10 cellular contexts compared by ENCODE assay signal in the genomic region with DNA sequence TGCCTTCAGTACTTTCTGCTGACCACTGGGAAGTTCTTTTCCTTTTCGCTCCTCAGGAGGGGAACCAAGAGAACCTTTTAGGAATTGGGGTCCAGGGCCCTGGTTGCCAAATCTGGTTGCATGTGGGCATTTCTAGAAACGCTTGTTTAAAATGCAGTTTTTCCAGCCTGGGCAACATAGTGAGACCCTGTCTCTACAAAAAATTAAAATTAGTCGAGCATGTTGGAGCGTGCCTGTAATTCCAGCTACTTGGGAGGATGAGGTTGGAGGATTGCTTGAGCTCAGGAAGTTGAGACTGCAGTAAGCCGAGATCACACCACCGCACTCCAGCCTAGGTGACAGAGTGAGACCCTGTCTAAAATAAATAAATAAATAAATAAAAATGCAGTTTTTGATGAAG. TPM values are rescaled to one million over a fixed set of nuclear protein-coding genes. Genes with fewer than 3 reads are reported as not detected.
DNase-seq lines count a peak whose midpoint lies in the region; ATAC-seq and TF ChIP-seq lines count a peak whose summit lies in the region.
"Had no signal": no experiment of that assay in that cellular context is flagged by ENCODE, and none has a peak within 500 bp of the region (broad histone marks: within the 10 kb centered on the region; RNA-seq: fewer than 3 reads in every experiment).

No MANE protein-coding gene starts in this region.

- intact Hi-C loops in Caco-2 (cut with micrococcal nuclease; ENCODE audit: unreplicated experiment) (no loop called here), colonic mucosa (cut with DNase I) (loop anchor here (5.0 kb wide), 1 partner anchor 45 kb away; a partner anchor contains a TSS), prostate gland (cut with DNase I) (loop anchor here (5.0 kb wide), 1 partner anchor 50 kb away; no protein-coding TSS in a partner anchor)

- CTCF ChIA-PET in Caco-2 (lab: Charles Lee): interaction anchor here (0.7 to 7.0 kb wide), 13 partner anchors 13 to 659 kb away, joined by 3 to 219 read pairs (median 8); a partner anchor contains a TSS

- H3K27ac Mint-ChIP-seq in Caco-2 (ENCODE audit: unreplicated experiment) (peak overlapping the region; percentile 75), nephron progenitor cell (no peak overlapping the region)

- peak overlapping the region in 1 of 2 donors; percentile 83 for H3K9ac ChIP-seq in colonic mucosa (ENCODE audit: low read depth in 2 of 2, low read length in 2 of 2)

- no peak for TF ChIP-seq POLR2A in NB4 (IDR thresholded peaks at IDR 0.05; ENCODE audit: extremely low read depth, insufficient read length)
- TF ChIP-seq POLR2A in prostate gland (IDR thresholded peaks at IDR 0.05): no peak

- H3K9me3 ChIP-seq in Caco-2: no peaks in the 10 kb centered on the region
- no peaks in the 10 kb centered on the region for H3K9me3 ChIP-seq in colonic mucosa
- H3K9me3 ChIP-seq in prostate gland: no peaks in the 10 kb centered on the region

- peaks cover 23% of the 10 kb centered on the region for H3K4me1 Mint-ChIP-seq in Caco-2 (ENCODE audit: low read depth, unreplicated experiment)
- peaks cover 10% of the 10 kb centered on the region for H3K4me1 Mint-ChIP-seq in nephron progenitor cell

- H3K4me1 ChIP-seq in Caco-2 (peaks cover 18% of the 10 kb centered on the region; the same call in 1 of the 2 replicates), colonic mucosa (peaks cover 9% of the 10 kb centered on the region), prostate gland (replicated peaks) (peaks cover 4% of the 10 kb centered on the region)

- H3K27ac ChIP-seq in colonic mucosa: no peak overlapping the region
- H3K27ac ChIP-seq in prostate gland: peak overlapping the region in 1 of 2 donors; percentile 74

- no TSS peak for BruUV-seq in Caco-2 (replicated peaks; lab: Mats Ljungman, UMichigan)

- H3K4me3 Mint-ChIP-seq in Caco-2 (ENCODE audit: unreplicated experiment): peak overlapping the region; percentile 82
- H3K4me3 Mint-ChIP-seq in nephron progenitor cell: peak overlapping the region; percentile 82

- H3K4me3 ChIP-seq in Caco-2 (ENCODE audit: low read depth, low read length) (peak overlapping the region; percentile 69), NB4 (ENCODE audit: low read depth, low read length) (peak overlapping the region; percentile 89), colonic mucosa (peak overlapping the region; percentile 65), prostate gland (peak overlapping the region in 1 of 2 donors; percentile 64)

- H3K36me3 ChIP-seq in Caco-2 (ENCODE audit: control insufficient read depth, insufficient read depth, low read length) (peaks cover 9% of the 10 kb centered on the region), colonic mucosa (no peaks in the 10 kb centered on the region), prostate gland (no peaks in the 10 kb centered on the region)

- H3K36me3 Mint-ChIP-seq in Caco-2 (ENCODE audit: insufficient read depth, unreplicated experiment) (peaks cover 44% of the 10 kb centered on the region), nephron progenitor cell (ENCODE audit: low read depth) (no peaks in the 10 kb centered on the region)

- no peaks in the 10 kb centered on the region for H3K9me3 Mint-ChIP-seq in Caco-2 (ENCODE audit: unreplicated experiment)
- peaks cover 6% of the 10 kb centered on the region for H3K9me3 Mint-ChIP-seq in nephron progenitor cell

- no peaks in the 10 kb centered on the region for H3K27me3 ChIP-seq in Caco-2 (replicated peaks; ENCODE audit: control insufficient read depth, insufficient read depth, low read length)
- H3K27me3 ChIP-seq in colonic mucosa: no peaks in the 10 kb centered on the region
- no peaks in the 10 kb centered on the region for H3K27me3 ChIP-seq in prostate gland (replicated peaks; ENCODE audit: insufficient read depth)

- no peak for ATAC-seq in HG02885 (IDR thresholded peaks at IDR 0.05; ENCODE audit: poor library complexity, unreplicated experiment)

- DNase-seq in Caco-2: no peak
- no peak for DNase-seq in NB4 (ENCODE audit: low read depth)
- no peak for DNase-seq in colonic mucosa
- DNase-seq in nephron progenitor cell: no peak
- DNase-seq in NCI-H1694 (lab: John Stamatoyannopoulos, UW): no peak
- DNase-seq in retina: no peak
- no peak for DNase-seq in prostate gland (ENCODE audit: low spot score)
- DNase-seq: activated CD8-positive, alpha-beta memory T cell treated with anti-CD3 and anti-CD28 coated beads, Interleukin-2, amount 50 U/mL, for 48 hours; NCI-H510A had no signal

- 61% methylated on average over 6 of the region's 6 CpGs for WGBS in prostate gland

- H3K27me3 Mint-ChIP-seq in Caco-2 (ENCODE audit: insufficient read depth, unreplicated experiment) (no peaks in the 10 kb centered on the region), nephron progenitor cell (ENCODE audit: low read depth, poor library complexity) (peaks cover 39% of the 10 kb centered on the region)

- POLR2A ChIA-PET in Caco-2 (lab: Charles Lee): interaction anchor here (1.6 to 2.3 kb wide), 6 partner anchors 13 to 106 kb away, joined by 11 to 70 read pairs (median 28); a partner anchor contains a TSS

- peak in 1 of 2 experiments; percentile 43 for TF ChIP-seq CTCF in Caco-2 (IDR thresholded peaks at IDR 0.05; ENCODE audit: insufficient read depth in 1 of 2, low read depth in 1 of 2, low read length in 1 of 2, severe bottlenecking in 1 of 2, unreplicated experiment in 1 of 2)
- no peak for TF ChIP-seq CTCF in NB4 (IDR thresholded peaks at IDR 0.05; ENCODE audit: low read depth, low read length)
- no peak for TF ChIP-seq CTCF in colonic mucosa (IDR thresholded peaks at IDR 0.05)
- TF ChIP-seq CTCF in nephron progenitor cell (IDR thresholded peaks at IDR 0.05): no peak
- no peak for TF ChIP-seq CTCF in prostate gland (IDR thresholded peaks at IDR 0.05)

RNA-seq across cellular contexts. Expression of a gene that starts 1.2 kb away (rescaled TPM):
- 110 and 118 TPM in 2 replicates for total RNA-seq in Caco-2 (2022)
- 10 to 100 TPM; 18.1 to 70.5 TPM for total RNA-seq in colonic mucosa
- 10 to 100 TPM; 37.3 to 55.2 TPM for total RNA-seq in prostate gland

RNA-seq across cellular contexts. Expression of a gene that starts 15.1 kb away (rescaled TPM):
- total RNA-seq in Caco-2 (2022) (24.3 and 30.5 TPM in 2 replicates), colonic mucosa (100 to 1,000 TPM; 223 to 259 TPM), prostate gland (10 to 100 TPM; 19.9 to 59.7 TPM)

RNA-seq across cellular contexts. Expression of a gene that starts 28.3 kb away (rescaled TPM):
- total RNA-seq in Caco-2 (2022) (425 and 427 TPM in 2 replicates), colonic mucosa (100 to 1,000 TPM; 131 to 172 TPM), prostate gland (100 to 1,000 TPM; 185 to 193 TPM)

RNA-seq across cellular contexts. Expression of a gene that starts 46.5 kb away (rescaled TPM):
- total RNA-seq in Caco-2 (2022) (24.8 and 25.2 TPM in 2 replicates), colonic mucosa (10 to 100 TPM; 18.1 to 21.6 TPM), prostate gland (10 to 100 TPM; 15.2 to 15.8 TPM)
